ENCODE assay signal across 8 cellular contexts in genomic region chr1:175146535-175147213, GRCh38. TPM values are rescaled to one million over a fixed set of nuclear protein-coding genes. Genes with fewer than 3 reads are reported as not detected.
DNase-seq lines count a peak whose midpoint lies in the region; ATAC-seq and TF ChIP-seq lines count a peak whose summit lies in the region.

No MANE protein-coding gene starts in this region.

- H3K27ac ChIP-seq in prostate gland (no peak overlapping the region), aorta (ENCODE audit: low read depth in 1 of 2, low read length in 2 of 2) (no peak overlapping the region)

- H3K4me1 ChIP-seq in prostate gland (replicated peaks): peaks cover 3% of the 10 kb centered on the region
- H3K4me1 ChIP-seq in aorta (ENCODE audit: control insufficient read depth in 1 of 2, insufficient read depth in 2 of 2, low read length in 2 of 2): no peaks in the 10 kb centered on the region

- peak; percentile 87 for DNase-seq in AG20443 (ENCODE audit: low spot score)
- DNase-seq in LNCaP clone FGC (ENCODE audit: low read depth): no peak
- peak; percentile 46 for DNase-seq in SK-N-DZ (ENCODE audit: low spot score)
- DNase-seq in activated naive CD4-positive, alpha-beta T cell (lab: John Stamatoyannopoulos, UW): peak; percentile 11 to 54 (median 44)
- DNase-seq in Right ventricle myocardium superior: peak; percentile 82
- peak; percentile 16 for DNase-seq in prostate gland (ENCODE audit: low spot score)
- peak; percentile 77 to 89 for DNase-seq in aorta

- ATAC-seq in GM19043 (IDR thresholded peaks at IDR 0.05; ENCODE audit: low read depth, unreplicated experiment) (peak; percentile 50), Right ventricle myocardium superior (ENCODE audit: poor library complexity) (peak; percentile 95), aorta (ENCODE audit: low FRiP score) (peak; percentile 78)

- no peaks in the 10 kb centered on the region for H3K27me3 ChIP-seq in prostate gland (replicated peaks; ENCODE audit: insufficient read depth)
- no peaks in the 10 kb centered on the region for H3K27me3 ChIP-seq in aorta (ENCODE audit: control insufficient read depth in 1 of 2, insufficient read depth in 2 of 2, low read length in 1 of 2)

- H3K4me3 ChIP-seq in LNCaP clone FGC (ENCODE audit: low read depth, low read length) (no peak overlapping the region), prostate gland (no peak overlapping the region), aorta (ENCODE audit: low read length in 2 of 2) (no peak overlapping the region)

- H3K9me3 ChIP-seq in prostate gland: no peaks in the 10 kb centered on the region
- no peaks in the 10 kb centered on the region for H3K9me3 ChIP-seq in aorta (ENCODE audit: control insufficient read depth, low read length)

- no peaks in the 10 kb centered on the region for H3K36me3 ChIP-seq in prostate gland
- H3K36me3 ChIP-seq in aorta (ENCODE audit: control insufficient read depth in 1 of 2, insufficient read depth in 2 of 2, low read length in 1 of 2): no peaks in the 10 kb centered on the region

- TF ChIP-seq POLR2A in prostate gland (IDR thresholded peaks at IDR 0.05): no peak

- TF ChIP-seq CTCF in LNCaP clone FGC (IDR thresholded peaks at IDR 0.05; ENCODE audit: control insufficient read depth, extremely low read depth, insufficient read depth): peak; percentile 94
- peak; percentile 43 to 58 (median 52) for TF ChIP-seq CTCF in prostate gland (IDR thresholded peaks at IDR 0.05)

- WGBS in prostate gland: 32% methylated on average over 21 of the region's 21 CpGs
- 27 to 31% methylated on average over 21 of the region's 21 CpGs for WGBS in aorta, 2 donors

- intact Hi-C loops in Right ventricle myocardium superior (cut with DNase I): no loop called here
- intact Hi-C loops in prostate gland (cut with DNase I): loop anchor here (5.0 kb wide), 2 partner anchors 114 to 1411 kb away; no protein-coding TSS in a partner anchor
- intact Hi-C loops in aorta (cut with DNase I): loop anchor here in 1 of 2 donors (5.0 kb wide), 1 partner anchor 114 kb away; no protein-coding TSS in a partner anchor

RNA-seq across cellular contexts. Expression of gene KIAA0040, which starts 45.9 kb away (rescaled TPM):
- polyA plus RNA-seq in SK-N-DZ (2014; cell fraction: cytosol; rRNA removed): not detected in 2 replicates
- not detected in 2 replicates for polyA plus RNA-seq in SK-N-DZ (2014; cell fraction: nucleus; rRNA removed)
- total RNA-seq in Right ventricle myocardium superior (15.4 TPM), prostate gland (10 to 100 TPM; 17.4 to 19.1 TPM), aorta (10 to 100 TPM; 23.0 to 25.8 TPM)
- polyA plus RNA-seq in aorta: 10 to 100 TPM in 1 of 2 donors, 1 to 10 TPM in 1; 5.6 to 11.1 TPM
